Comparison of ENCODE assay signal across 16 cellular contexts in genomic region chr2:188607501-188607900, GRCh38.
DNase-seq lines count a peak whose midpoint lies in the region; ATAC-seq and TF ChIP-seq lines count a peak whose summit lies in the region.
"Had no signal": no experiment of that assay in that cellular context is flagged by ENCODE, and none has a peak within 500 bp of the region (broad histone marks: within the 10 kb centered on the region; RNA-seq: fewer than 3 reads in every experiment).

No MANE protein-coding gene starts in this region.

- no peak overlapping the region for H3K27ac ChIP-seq in transverse colon
- H3K27ac ChIP-seq: 22Rv1, colonic mucosa, esophagus squamous epithelium had no signal

- no peaks in the 10 kb centered on the region for H3K36me3 ChIP-seq in kidney epithelial cell (ENCODE audit: control insufficient read depth, insufficient read depth, low read length)
- no peaks in the 10 kb centered on the region for H3K36me3 ChIP-seq in MG63
- no peaks in the 10 kb centered on the region for H3K36me3 ChIP-seq in transverse colon
- H3K36me3 ChIP-seq: colonic mucosa, esophagus squamous epithelium had no signal

- 38 to 42% methylated on average over 2 of the region's 2 CpGs for WGBS in transverse colon (ENCODE audit: low coverage in 1 of 2), 2 donors

- TF ChIP-seq EP300 in transverse colon (IDR thresholded peaks at IDR 0.05; ENCODE audit: low read depth) = no peak

- no peaks in the 10 kb centered on the region for H3K27me3 ChIP-seq in kidney epithelial cell (ENCODE audit: control insufficient read depth, insufficient read depth, low read length)
- no peaks in the 10 kb centered on the region for H3K27me3 ChIP-seq in MG63
- H3K27me3 ChIP-seq in transverse colon = no peaks in the 10 kb centered on the region
- H3K27me3 ChIP-seq: colonic mucosa, esophagus squamous epithelium had no signal

- peak; percentile 63 for ATAC-seq in activated T-helper 17 cell treated with anti-CD3 and anti-CD28 coated beads, Interleukin-2, amount 50 U/mL, for 72 hours (replicated peaks)
- no peak for ATAC-seq in Right ventricle myocardium inferior

- H3K4me3 Mint-ChIP-seq in activated T-helper 17 cell treated with anti-CD3 and anti-CD28 coated beads, Interleukin-2, amount 50 U/mL, for 72 hours = peak overlapping the region; percentile 71

- intact Hi-C loops in Right ventricle myocardium inferior (cut with DNase I) (no loop called here), transverse colon (cut with DNase I; ENCODE audit: low total_unique reads) (loop anchor here (1.0 kb wide), 1 partner anchor 12 kb away; no protein-coding TSS in a partner anchor)

- H3K4me3 ChIP-seq in kidney epithelial cell (ENCODE audit: low read depth, low read length) (no peak overlapping the region), MG63 (no peak overlapping the region), transverse colon (no peak overlapping the region)
- H3K4me3 ChIP-seq: colonic mucosa, esophagus squamous epithelium had no signal

- no peaks in the 10 kb centered on the region for H3K4me1 Mint-ChIP-seq in activated T-helper 17 cell treated with anti-CD3 and anti-CD28 coated beads, Interleukin-2, amount 50 U/mL, for 72 hours

- in situ Hi-C loops in transverse colon (cut with MboI; ENCODE audit: low pct_ligation_motif_present in 1 of 4, low pct_unique_long_range_greater_than_20kb in 1 of 4, low sequenced_read_pairs in 3 of 4) = no loop called here

- H3K36me3 Mint-ChIP-seq in activated T-helper 17 cell treated with anti-CD3 and anti-CD28 coated beads, Interleukin-2, amount 50 U/mL, for 72 hours (ENCODE audit: low read depth) = no peaks in the 10 kb centered on the region

- TF ChIP-seq POLR2A in transverse colon (IDR thresholded peaks at IDR 0.05) = no peak

- H3K27ac Mint-ChIP-seq in activated T-helper 17 cell treated with anti-CD3 and anti-CD28 coated beads, Interleukin-2, amount 50 U/mL, for 72 hours = no peak overlapping the region

- H3K9me3 ChIP-seq in MG63 = peaks cover 5% of the 10 kb centered on the region; the same call in 1 of the 2 replicates
- H3K9me3 ChIP-seq in transverse colon = no peaks in the 10 kb centered on the region
- H3K9me3 ChIP-seq: colonic mucosa, esophagus squamous epithelium had no signal

- DNase-seq in DMS 273 (lab: John Stamatoyannopoulos, UW; ENCODE audit: unreplicated experiment) (peak; percentile 7), DMS 273 treated with DMSO at 0.1 percent for 48 hours (lab: John Stamatoyannopoulos, UW) (no peak), M059J (ENCODE audit: low read depth) (peak; percentile 63), kidney epithelial cell (ENCODE audit: low read depth) (peak; percentile 12), Right ventricle myocardium inferior (ENCODE audit: missing footprints) (no peak), MG63 (no peak), transverse colon (no peak)
- DNase-seq: activated CD4-positive, CD25-positive, alpha-beta regulatory T cell; activated T-cell treated with anti-CD3 and anti-CD28 coated beads for 4 hours; colonic mucosa; esophagus squamous epithelium; midbrain; NCI-H2081; SK-N-SH had no signal

- peaks cover 0 to 7% (median 0%) of the 10 kb centered on the region in 4 donors for H3K4me1 ChIP-seq in transverse colon
- H3K4me1 ChIP-seq: colonic mucosa, esophagus squamous epithelium had no signal

- TF ChIP-seq CTCF in kidney epithelial cell (IDR thresholded peaks at IDR 0.05; ENCODE audit: insufficient read depth, low read length, poor library complexity, severe bottlenecking) = no peak
- TF ChIP-seq CTCF in transverse colon (IDR thresholded peaks at IDR 0.05) = no peak

- H3K27me3 Mint-ChIP-seq in activated T-helper 17 cell treated with anti-CD3 and anti-CD28 coated beads, Interleukin-2, amount 50 U/mL, for 72 hours = no peaks in the 10 kb centered on the region

- H3K9me3 Mint-ChIP-seq in activated T-helper 17 cell treated with anti-CD3 and anti-CD28 coated beads, Interleukin-2, amount 50 U/mL, for 72 hours = no peaks in the 10 kb centered on the region

Comparison
In these comparisons a context has a peak if more than half of its experiments do, and no peak if none do; other contexts are left out.
1. DNase-seq: peak in DMS 273 (single experiment), M059J (single experiment) and kidney epithelial cell (single experiment); none in DMS 273 treated with DMSO at 0.1 percent for 48 hours (single experiment), Right ventricle myocardium inferior (single experiment), MG63 (single experiment) and transverse colon (single experiment).